ENCODE assay signal across 8 cellular contexts in genomic region chr1:34983700-34984355, GRCh38. TPM values are rescaled to one million over a fixed set of nuclear protein-coding genes. Genes with fewer than 3 reads are reported as not detected.
DNase-seq lines count a peak whose midpoint lies in the region; FAIRE-seq and TF ChIP-seq lines count a peak whose summit lies in the region.

No MANE protein-coding gene starts in this region.

- H2AFZ ChIP-seq in OCI-LY3 (ENCODE audit: low read depth, low read length), result no peak overlapping the region
- H2AFZ ChIP-seq in endothelial cell of umbilical vein (ENCODE audit: low read depth, low read length), result no peak overlapping the region
- no peak overlapping the region for H2AFZ ChIP-seq in trophoblast cell (ENCODE audit: insufficient read depth, low read length, poor library complexity)

- no peak overlapping the region for H3K18ac ChIP-seq in trophoblast cell (ENCODE audit: low read length)

- no peaks in the 10 kb centered on the region for H3K9me1 ChIP-seq in endothelial cell of umbilical vein (replicated peaks; ENCODE audit: control insufficient read depth, extremely low read depth, insufficient read depth, low read length)

- no peak overlapping the region for H3K27ac ChIP-seq in DOHH2 (ENCODE audit: low read depth, low read length)
- no peak overlapping the region for H3K27ac ChIP-seq in OCI-LY3 (ENCODE audit: low read length)
- peak overlapping the region; percentile 82 for H3K27ac ChIP-seq in endothelial cell of umbilical vein (ENCODE audit: insufficient read depth, low read depth, low read length)
- no peak overlapping the region for H3K27ac ChIP-seq in trophoblast cell (ENCODE audit: low read depth, low read length)

- no peak for FAIRE-seq in endothelial cell of umbilical vein (lab: Jason Lieb, UNC)

- H3K9ac ChIP-seq in OCI-LY3 (ENCODE audit: low read length) (peak overlapping the region; percentile 90), endothelial cell of umbilical vein (replicated peaks; ENCODE audit: extremely low read depth, insufficient read depth, low read length) (peak overlapping the region; percentile 94), trophoblast cell (ENCODE audit: low read length) (no peak overlapping the region)

- H3K14ac ChIP-seq in trophoblast cell (ENCODE audit: low read length), result no peak overlapping the region

- H3F3A ChIP-seq in DOHH2 (ENCODE audit: control insufficient read depth, insufficient read depth), result peaks cover 14% of the 10 kb centered on the region

- WGBS in trophoblast cell (ENCODE audit: extremely low coverage, insufficient coverage, insufficient read length), result no CpG with 5 or more reads among the region's 4 CpGs

- peak overlapping the region; percentile 88 for H3K4me3 ChIP-seq in DOHH2 (ENCODE audit: low read length)
- peak overlapping the region; percentile 81 for H3K4me3 ChIP-seq in OCI-LY3 (ENCODE audit: low read length)
- H3K4me3 ChIP-seq in endothelial cell of umbilical vein (replicated peaks in 1 of 3; ENCODE audit: insufficient read depth in 1 of 3, low read depth in 1 of 3, low read length in 3 of 3), result peak overlapping the region in 2 of 3 experiments; percentile 81 to 90
- no peak overlapping the region for H3K4me3 ChIP-seq in trophoblast cell (ENCODE audit: low read depth, low read length)

- peak overlapping the region; percentile 83 for H3K4me2 ChIP-seq in DOHH2 (ENCODE audit: low read length)
- peak overlapping the region; percentile 91 for H3K4me2 ChIP-seq in OCI-LY3 (ENCODE audit: low read length)
- H3K4me2 ChIP-seq in endothelial cell of umbilical vein (ENCODE audit: insufficient read depth, low read length), result peak overlapping the region; percentile 95
- H3K4me2 ChIP-seq in trophoblast cell (ENCODE audit: low read length), result peak overlapping the region; percentile 69

- H3K9me3 ChIP-seq in DOHH2 (ENCODE audit: control insufficient read depth, insufficient read depth, low read length), result no peaks in the 10 kb centered on the region
- no peaks in the 10 kb centered on the region for H3K9me3 ChIP-seq in OCI-LY3 (ENCODE audit: insufficient read depth, low read length)
- no peaks in the 10 kb centered on the region for H3K9me3 ChIP-seq in endothelial cell of umbilical vein (replicated peaks; ENCODE audit: control insufficient read depth, insufficient read depth, low read length)
- H3K9me3 ChIP-seq in trophoblast cell (ENCODE audit: insufficient read depth, low read depth, low read length), result no peaks in the 10 kb centered on the region

- peaks cover 10% of the 10 kb centered on the region for H3K79me2 ChIP-seq in DOHH2 (ENCODE audit: control insufficient read depth, low read length)
- peaks cover 10% of the 10 kb centered on the region for H3K79me2 ChIP-seq in OCI-LY3 (ENCODE audit: low read length)
- H3K79me2 ChIP-seq in endothelial cell of umbilical vein (ENCODE audit: control insufficient read depth, insufficient read depth, low read length), result peaks cover 12% of the 10 kb centered on the region
- peaks cover 6% of the 10 kb centered on the region for H3K79me2 ChIP-seq in trophoblast cell (ENCODE audit: control insufficient read depth, insufficient read depth, low read length, poor library complexity)

- no peak overlapping the region for H4K91ac ChIP-seq in trophoblast cell (ENCODE audit: low read depth, low read length)

- POLR2A ChIA-PET in endothelial cell of umbilical vein (lab: Charles Lee), result no interaction called here

- H3K36me3 ChIP-seq in DOHH2 (ENCODE audit: control insufficient read depth, low read length), result peaks cover 11% of the 10 kb centered on the region
- peaks cover 9% of the 10 kb centered on the region for H3K36me3 ChIP-seq in OCI-LY3 (replicated peaks; ENCODE audit: low read depth, low read length)
- peaks cover 0 to 2% of the 10 kb centered on the region in 2 experiments for H3K36me3 ChIP-seq in endothelial cell of umbilical vein (ENCODE audit: control insufficient read depth in 2 of 2, extremely low read depth in 1 of 2, insufficient read depth in 2 of 2, low read length in 2 of 2)
- no peaks in the 10 kb centered on the region for H3K36me3 ChIP-seq in trophoblast cell (ENCODE audit: control insufficient read depth in 1 of 2, insufficient read depth in 2 of 2, low read length in 2 of 2)

- H4K20me1 ChIP-seq in DOHH2 (ENCODE audit: control insufficient read depth, insufficient read depth, low read depth, low read length) (no peaks in the 10 kb centered on the region), OCI-LY3 (ENCODE audit: insufficient read depth, low read length) (no peaks in the 10 kb centered on the region), endothelial cell of umbilical vein (replicated peaks; ENCODE audit: control insufficient read depth, extremely low read depth, insufficient read depth, low read length) (no peaks in the 10 kb centered on the region)

- H3K4me1 ChIP-seq in DOHH2 (ENCODE audit: control insufficient read depth, low read length), result peaks cover 38% of the 10 kb centered on the region
- peaks cover 15% of the 10 kb centered on the region for H3K4me1 ChIP-seq in OCI-LY3 (ENCODE audit: low read length)
- H3K4me1 ChIP-seq in endothelial cell of umbilical vein (ENCODE audit: control insufficient read depth, extremely low read depth, insufficient read depth, low read length), result peaks cover 15% of the 10 kb centered on the region
- H3K4me1 ChIP-seq in trophoblast cell (ENCODE audit: control insufficient read depth in 1 of 2, insufficient read depth in 2 of 2, low read length in 2 of 2), result peaks cover 5 to 11% of the 10 kb centered on the region in 2 experiments

- H3K27me3 ChIP-seq in DOHH2 (ENCODE audit: control insufficient read depth, low read length) (no peaks in the 10 kb centered on the region), OCI-LY3 (ENCODE audit: low read depth, low read length) (no peaks in the 10 kb centered on the region), endothelial cell of umbilical vein (ENCODE audit: control insufficient read depth in 2 of 2, insufficient read depth in 2 of 2, low read length in 2 of 2) (no peaks in the 10 kb centered on the region), trophoblast cell (ENCODE audit: insufficient read depth, low read length) (no peaks in the 10 kb centered on the region)

- H4K8ac ChIP-seq in trophoblast cell (ENCODE audit: low read depth, low read length), result no peak overlapping the region

- no peak overlapping the region for H2BK5ac ChIP-seq in trophoblast cell (ENCODE audit: low read depth, low read length, poor library complexity)

- peak; percentile 28 for TF ChIP-seq POLR2A in endothelial cell of umbilical vein (IDR thresholded peaks at IDR 0.05; ENCODE audit: low read depth, low read length)

- dilution Hi-C loops in endothelial cell of umbilical vein (cut with MboI; ENCODE audit: extremely low pct_ligation_motif_present, low sequenced_read_pairs), result loop anchor here (25.0 kb wide), 1 partner anchor 178 kb away; no protein-coding TSS in a partner anchor

- no peak overlapping the region for H2AK5ac ChIP-seq in trophoblast cell (ENCODE audit: low read length)

- no peak overlapping the region for H2BK12ac ChIP-seq in trophoblast cell (ENCODE audit: low read length)

- DNase-seq in endothelial cell of umbilical vein (ENCODE audit: low read depth, low spot score) (no peak), trophoblast cell (no peak), putamen (ENCODE audit: low spot score) (no peak), NOMO-1 treated with DMSO at 0.1 percent for 48 hours (lab: John Stamatoyannopoulos, UW; ENCODE audit: unreplicated experiment) (no peak)
- DNase-seq in stimulated activated CD4-positive, alpha-beta T cell treated with anti-CD3 and anti-CD28 coated beads, Interleukin-4, amount 100 ng/mL, for 1 hour, result no peak
- DNase-seq in activated CD8-positive, alpha-beta memory T cell treated with anti-CD3 and anti-CD28 coated beads for 24 hours, result no peak

- no peaks in the 10 kb centered on the region for H3K9me2 ChIP-seq in DOHH2 (replicated peaks; ENCODE audit: control insufficient read depth, low read length)

- H3K79me1 ChIP-seq in trophoblast cell (ENCODE audit: low read length), result peaks cover 7% of the 10 kb centered on the region

- BruUV-seq in endothelial cell of umbilical vein (replicated peaks; lab: Mats Ljungman, UMichigan), result no TSS peak

- intact Hi-C loops in endothelial cell of umbilical vein (cut with micrococcal nuclease), result loop anchor here (2.0 kb wide), 1 partner anchor 95 kb away; the partner anchor contains the start of gene ZMYM1

- H4K12ac ChIP-seq in trophoblast cell (ENCODE audit: low read depth, low read length), result no peak overlapping the region

- no peak for TF ChIP-seq CTCF in DOHH2 (IDR thresholded peaks at IDR 0.05; ENCODE audit: low read depth, low read length, poor library complexity, severe bottlenecking)
- no peak for TF ChIP-seq CTCF in OCI-LY3 (IDR thresholded peaks at IDR 0.05; ENCODE audit: low read depth, low read length)
- no peak for TF ChIP-seq CTCF in endothelial cell of umbilical vein (IDR thresholded peaks at IDR 0.05; ENCODE audit: extremely low read depth in 1 of 2, insufficient read depth in 1 of 2, low read depth in 1 of 2, low read length in 2 of 2)

- no peak overlapping the region for H2BK120ac ChIP-seq in trophoblast cell (ENCODE audit: insufficient read depth, low read length, poor library complexity)

- H3K4ac ChIP-seq in trophoblast cell (ENCODE audit: low read depth, low read length), result no peak overlapping the region

- CTCF ChIA-PET in endothelial cell of umbilical vein (lab: Charles Lee), result interaction anchor here (1.2 to 1.7 kb wide), 6 partner anchors 9 to 197 kb away, joined by 3 to 9 read pairs (median 4); partner anchors contain the start of gene SMIM12

- H3K23ac ChIP-seq in trophoblast cell (ENCODE audit: low read length), result no peak overlapping the region

RNA-seq across cellular contexts. Expression of gene TMEM35B, which starts 1.3 kb away (rescaled TPM):
- total RNA-seq in endothelial cell of umbilical vein, result 18.7 and 19.1 TPM in 2 replicates
- polyA plus RNA-seq in endothelial cell of umbilical vein, result 40.5 and 46.2 TPM in 2 replicates
- 36.6 and 39.1 TPM in 2 replicates for polyA plus RNA-seq in endothelial cell of umbilical vein (2011; cell fraction: cytosol; rRNA removed)
- 11.7 and 13.7 TPM in 2 replicates for polyA plus RNA-seq in endothelial cell of umbilical vein (2011; cell fraction: nucleus; rRNA removed)
- polyA plus RNA-seq in endothelial cell of umbilical vein (2012), result 26.8 and 27.7 TPM in 2 replicates
- 19.8 and 21.5 TPM in 2 replicates for polyA minus RNA-seq in endothelial cell of umbilical vein
- 6.3 TPM for polyA minus RNA-seq in endothelial cell of umbilical vein (2011; cell fraction: cytosol; rRNA and poly(A)+ RNA removed)
- polyA minus RNA-seq in endothelial cell of umbilical vein (2011; cell fraction: nucleus; rRNA and poly(A)+ RNA removed), result 4.1 and 4.9 TPM in 2 replicates
- 13.7 and 13.8 TPM in 2 replicates for polyA plus RNA-seq in trophoblast cell (2013)

RNA-seq across cellular contexts. Expression of gene ZMYM6, which starts 47.9 kb away (rescaled TPM):
- 15.6 and 17.2 TPM in 2 replicates for total RNA-seq in endothelial cell of umbilical vein
- 5.2 and 6.4 TPM in 2 replicates for polyA plus RNA-seq in endothelial cell of umbilical vein
- 3.8 and 4.7 TPM in 2 replicates for polyA plus RNA-seq in endothelial cell of umbilical vein (2011; cell fraction: cytosol; rRNA removed)
- polyA plus RNA-seq in endothelial cell of umbilical vein (2011; cell fraction: nucleus; rRNA removed), result 37.1 and 53.9 TPM in 2 replicates
- 9.8 and 15.5 TPM in 2 replicates for polyA plus RNA-seq in endothelial cell of umbilical vein (2012)
- polyA minus RNA-seq in endothelial cell of umbilical vein, result 30.7 and 32.9 TPM in 2 replicates
- 3.3 TPM for polyA minus RNA-seq in endothelial cell of umbilical vein (2011; cell fraction: cytosol; rRNA and poly(A)+ RNA removed)
- polyA minus RNA-seq in endothelial cell of umbilical vein (2011; cell fraction: nucleus; rRNA and poly(A)+ RNA removed), result 31.3 and 49.8 TPM in 2 replicates
- 8.8 and 9.9 TPM in 2 replicates for polyA plus RNA-seq in trophoblast cell (2013)

RNA-seq across cellular contexts. Expression of gene DLGAP3, which starts 54.4 kb away (rescaled TPM):
- 0.12 and 0.20 TPM in 2 replicates for total RNA-seq in endothelial cell of umbilical vein
- 0.03 and 0.04 TPM in 2 replicates for polyA plus RNA-seq in endothelial cell of umbilical vein
- 0.03 TPM in 2 replicates for polyA plus RNA-seq in endothelial cell of umbilical vein (2011; cell fraction: cytosol; rRNA removed)
- polyA plus RNA-seq in endothelial cell of umbilical vein (2011; cell fraction: nucleus; rRNA removed), result 0.04 TPM in 1 of 2 replicates, not detected in the other
- not detected in 2 replicates for polyA plus RNA-seq in endothelial cell of umbilical vein (2012)
- polyA minus RNA-seq in endothelial cell of umbilical vein, result 0.08 TPM in 1 of 2 replicates, not detected in the other
- not detected for polyA minus RNA-seq in endothelial cell of umbilical vein (2011; cell fraction: cytosol; rRNA and poly(A)+ RNA removed)
- polyA minus RNA-seq in endothelial cell of umbilical vein (2011; cell fraction: nucleus; rRNA and poly(A)+ RNA removed), result 0.10 TPM in 1 of 2 replicates, not detected in the other
- 0.26 and 0.31 TPM in 2 replicates for polyA plus RNA-seq in trophoblast cell (2013)
